14 cellular contexts compared by ENCODE assay signal in genomic region chrX:153642655-153643430, GRCh38. TPM values are rescaled to one million over a fixed set of nuclear protein-coding genes. Genes with fewer than 3 reads are reported as not detected.
DNase-seq lines count a peak whose midpoint lies in the region; ATAC-seq and TF ChIP-seq lines count a peak whose summit lies in the region.
"Had no signal": no experiment of that assay in that cellular context is flagged by ENCODE, and none has a peak within 500 bp of the region (broad histone marks: within the 10 kb centered on the region; RNA-seq: fewer than 3 reads in every experiment).

No MANE protein-coding gene starts in this region.

- H3K36me3 Mint-ChIP-seq in activated naive CD8-positive, alpha-beta T cell: no peaks in the 10 kb centered on the region
- no peaks in the 10 kb centered on the region for H3K36me3 Mint-ChIP-seq in activated naive CD8-positive, alpha-beta T cell treated with anti-CD3 and anti-CD28 coated beads, Interleukin-2, amount 50 U/mL, for 24 hours (ENCODE audit: low read depth)
- no peaks in the 10 kb centered on the region for H3K36me3 Mint-ChIP-seq in stimulated activated naive B cell treated with anti-CD40 and anti-IgM and Interleukin-4, amounts not matched to agents 10 μg/mL and 1 μg/mL and 100 μg/mL, for 72 hours

- H3K4me1 Mint-ChIP-seq in activated naive CD8-positive, alpha-beta T cell (ENCODE audit: low read depth): peaks cover 10% of the 10 kb centered on the region
- H3K4me1 Mint-ChIP-seq in activated naive CD8-positive, alpha-beta T cell treated with anti-CD3 and anti-CD28 coated beads, Interleukin-2, amount 50 U/mL, for 24 hours: peaks cover 5% of the 10 kb centered on the region
- H3K4me1 Mint-ChIP-seq in stimulated activated naive B cell treated with anti-CD40 and anti-IgM and Interleukin-4, amounts not matched to agents 10 μg/mL and 1 μg/mL and 100 μg/mL, for 72 hours: peaks cover 12 to 29% of the 10 kb centered on the region in 2 donors

- no peaks in the 10 kb centered on the region for H3K4me1 ChIP-seq in hepatocyte (ENCODE audit: insufficient read depth)

- H3K79me2 ChIP-seq in hepatocyte: no peaks in the 10 kb centered on the region

- H3K9me3 Mint-ChIP-seq in activated naive CD8-positive, alpha-beta T cell (ENCODE audit: low read depth): no peaks in the 10 kb centered on the region
- H3K9me3 Mint-ChIP-seq in activated naive CD8-positive, alpha-beta T cell treated with anti-CD3 and anti-CD28 coated beads, Interleukin-2, amount 50 U/mL, for 24 hours: no peaks in the 10 kb centered on the region
- no peaks in the 10 kb centered on the region for H3K9me3 Mint-ChIP-seq in stimulated activated naive B cell treated with anti-CD40 and anti-IgM and Interleukin-4, amounts not matched to agents 10 μg/mL and 1 μg/mL and 100 μg/mL, for 72 hours
- H3K9me3 Mint-ChIP-seq: activated T-helper 2 cell treated with anti-CD3 and anti-CD28 coated beads, Interferon-gamma antibody, Interleukin-2, Interleukin-4, amounts not matched to agents 10 μg/mL and 5 μg/mL and 100 μg/mL, durations not matched to agents 14 hours and 24 hours and 36 hours; HFFc6 had no signal

- H3K27ac ChIP-seq in hepatocyte: no peak overlapping the region

- no peak overlapping the region for H2AFZ ChIP-seq in hepatocyte

- no peaks in the 10 kb centered on the region for H3K36me3 ChIP-seq in hepatocyte (replicated peaks; ENCODE audit: insufficient read depth, low read depth)

- H3K4me3 ChIP-seq in hepatocyte: no peak overlapping the region

- 56% methylated on average over 34 of the region's 48 CpGs for WGBS in hepatocyte (ENCODE audit: low lambda C conversion rate, missing lambda C conversion rate)

- no peaks in the 10 kb centered on the region for H4K20me1 ChIP-seq in hepatocyte (ENCODE audit: insufficient read depth, poor library complexity, severe bottlenecking)

- H3K4me2 ChIP-seq in hepatocyte: peak overlapping the region; percentile 79

- no peak for DNase-seq in activated naive CD8-positive, alpha-beta T cell treated with anti-CD3 and anti-CD28 coated beads, Interleukin-2, amount 50 U/mL, for 24 hours
- DNase-seq in NCI-H748 (lab: John Stamatoyannopoulos, UW; ENCODE audit: unreplicated experiment) (peak; percentile 38), hepatocyte (ENCODE audit: low spot score) (no peak), iPS-NIHi7 (ENCODE audit: extremely low spot score) (no peak), NCI-H187 treated with DMSO at 0.1 percent for 48 hours (lab: John Stamatoyannopoulos, UW) (no peak)
- DNase-seq in stimulated activated naive B cell treated with anti-CD40 and anti-IgM and Interleukin-4, amounts not matched to agents 10 μg/mL and 1 μg/mL and 100 μg/mL, for 72 hours: no peak
- DNase-seq: Calu3, HFFc6, retina, T1000, trophoblast cell had no signal

- peak overlapping the region; percentile 51 for H3K4me3 Mint-ChIP-seq in activated naive CD8-positive, alpha-beta T cell
- no peak overlapping the region for H3K4me3 Mint-ChIP-seq in activated naive CD8-positive, alpha-beta T cell treated with anti-CD3 and anti-CD28 coated beads, Interleukin-2, amount 50 U/mL, for 24 hours
- peak overlapping the region; percentile 78 to 81 for H3K4me3 Mint-ChIP-seq in stimulated activated naive B cell treated with anti-CD40 and anti-IgM and Interleukin-4, amounts not matched to agents 10 μg/mL and 1 μg/mL and 100 μg/mL, for 72 hours
- H3K4me3 Mint-ChIP-seq: HFFc6 had no signal

- no peaks in the 10 kb centered on the region for H3K9me2 ChIP-seq in hepatocyte (replicated peaks; ENCODE audit: insufficient read depth)

- H3K27me3 ChIP-seq in hepatocyte: peaks cover 4% of the 10 kb centered on the region

- TF ChIP-seq CTCF in hepatocyte (IDR thresholded peaks at IDR 0.05; ENCODE audit: poor library complexity): no peak

- no peak overlapping the region for H3K27ac Mint-ChIP-seq in activated naive CD8-positive, alpha-beta T cell
- H3K27ac Mint-ChIP-seq in activated naive CD8-positive, alpha-beta T cell treated with anti-CD3 and anti-CD28 coated beads, Interleukin-2, amount 50 U/mL, for 24 hours: no peak overlapping the region
- peak overlapping the region; percentile 53 for H3K27ac Mint-ChIP-seq in stimulated activated naive B cell treated with anti-CD40 and anti-IgM and Interleukin-4, amounts not matched to agents 10 μg/mL and 1 μg/mL and 100 μg/mL, for 72 hours
- H3K27ac Mint-ChIP-seq: activated T-helper 2 cell treated with anti-CD3 and anti-CD28 coated beads, Interferon-gamma antibody, Interleukin-2, Interleukin-4, amounts not matched to agents 10 μg/mL and 5 μg/mL and 100 μg/mL, durations not matched to agents 14 hours and 24 hours and 36 hours; HFFc6 had no signal

- peaks cover 10% of the 10 kb centered on the region for H3K27me3 Mint-ChIP-seq in activated naive CD8-positive, alpha-beta T cell
- peaks cover 32% of the 10 kb centered on the region for H3K27me3 Mint-ChIP-seq in activated naive CD8-positive, alpha-beta T cell treated with anti-CD3 and anti-CD28 coated beads, Interleukin-2, amount 50 U/mL, for 24 hours
- peaks cover 36 to 49% of the 10 kb centered on the region in 2 donors for H3K27me3 Mint-ChIP-seq in stimulated activated naive B cell treated with anti-CD40 and anti-IgM and Interleukin-4, amounts not matched to agents 10 μg/mL and 1 μg/mL and 100 μg/mL, for 72 hours

- ATAC-seq in activated naive CD8-positive, alpha-beta T cell treated with anti-CD3 and anti-CD28 coated beads, Interleukin-2, amount 50 U/mL, for 24 hours: no peak
- ATAC-seq in stimulated activated naive B cell treated with anti-CD40 and anti-IgM and Interleukin-4, amounts not matched to agents 10 μg/mL and 1 μg/mL and 100 μg/mL, for 72 hours (replicated peaks): no peak
- no peak for ATAC-seq in HG03135 (IDR thresholded peaks at IDR 0.05; ENCODE audit: unreplicated experiment)

- no peaks in the 10 kb centered on the region for H3K9me3 ChIP-seq in hepatocyte (ENCODE audit: low read depth)

RNA-seq across cellular contexts. Expression of gene DUSP9, which starts 4.2 kb away (rescaled TPM):
- total RNA-seq in hepatocyte: 86.2 and 87.3 TPM in 2 replicates
- polyA plus RNA-seq in hepatocyte: 48.2 and 75.5 TPM in 2 replicates
- total RNA-seq: HFFc6 had no signal

RNA-seq across cellular contexts. Expression of gene PNCK, which starts 30.8 kb away (rescaled TPM):
- 2.2 and 2.8 TPM in 2 replicates for total RNA-seq in hepatocyte
- polyA plus RNA-seq in hepatocyte: 0.28 and 1.9 TPM in 2 replicates

RNA-seq across cellular contexts. Expression of gene CCNQ, which starts 43.9 kb away (rescaled TPM):
- total RNA-seq in hepatocyte: 21.6 and 28.3 TPM in 2 replicates
- polyA plus RNA-seq in hepatocyte: 26.7 and 31.3 TPM in 2 replicates

RNA-seq across cellular contexts. Expression of gene SLC6A8, which starts 44.9 kb away (rescaled TPM):
- total RNA-seq in hepatocyte: 19.5 and 28.4 TPM in 2 replicates
- 32.5 and 36.7 TPM in 2 replicates for polyA plus RNA-seq in hepatocyte
